In the genomic region with DNA sequence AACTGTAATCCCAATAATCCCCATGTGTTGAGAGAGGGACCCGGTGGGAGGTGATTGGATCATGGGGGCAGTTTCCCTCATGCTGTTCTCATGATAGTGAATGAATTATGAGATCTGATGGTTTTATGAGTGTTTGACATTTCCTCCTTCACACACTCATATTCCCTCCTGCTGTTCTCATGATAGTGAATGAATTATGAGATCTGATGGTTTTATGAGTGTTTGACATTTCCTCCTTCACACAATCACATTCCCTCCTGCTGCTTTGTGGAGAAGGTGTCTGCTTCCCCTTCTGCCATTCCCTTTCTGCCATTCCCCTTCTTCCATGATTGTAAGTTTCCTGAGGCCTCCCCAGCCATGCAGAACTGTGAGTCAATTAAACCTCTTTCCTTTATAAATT, we compare ENCODE assay signal across 3 cellular contexts. TPM values are rescaled to one million over a fixed set of nuclear protein-coding genes. Genes with fewer than 3 reads are reported as not detected.
"Had no signal": no experiment of that assay in that cellular context is flagged by ENCODE, and none has a peak within 500 bp of the region (broad histone marks: within the 10 kb centered on the region; RNA-seq: fewer than 3 reads in every experiment).

No MANE protein-coding gene starts in this region.

RNA-seq across cellular contexts. Expression of gene PAGE2, which starts 52.0 kb away (rescaled TPM):
- total RNA-seq: GM23248, H7, IMR-90 had no signal
- polyA plus RNA-seq: GM23248, IMR-90 had no signal
